25 cellular contexts compared by ENCODE assay signal in genomic region chr16:71524566-71525553, GRCh38. TPM values are rescaled to one million over a fixed set of nuclear protein-coding genes. Genes with fewer than 3 reads are reported as not detected.
DNase-seq lines count a peak whose midpoint lies in the region; ATAC-seq, FAIRE-seq and TF ChIP-seq lines count a peak whose summit lies in the region.
"Had no signal": no experiment of that assay in that cellular context is flagged by ENCODE, and none has a peak within 500 bp of the region (broad histone marks: within the 10 kb centered on the region; RNA-seq: fewer than 3 reads in every experiment).

No MANE protein-coding gene starts in this region.

- H3K27ac ChIP-seq in GM23248 (no peak overlapping the region), keratinocyte (ENCODE audit: control insufficient read depth, insufficient read depth, low read length) (no peak overlapping the region), aorta (ENCODE audit: low read depth in 1 of 2, low read length in 2 of 2) (no peak overlapping the region)
- H3K27ac ChIP-seq: upper lobe of right lung had no signal

- H3K4me2 ChIP-seq in GM23248 (ENCODE audit: unreplicated experiment) (no peak overlapping the region), keratinocyte (ENCODE audit: control insufficient read depth, extremely low read depth, insufficient read depth, low read depth, low read length) (peak overlapping the region; percentile 46)
- H3K4me2 ChIP-seq: SK-N-SH had no signal

- intact Hi-C loops in aorta (cut with DNase I) = no loop called here

- H3K4me1 ChIP-seq in GM23248 (ENCODE audit: insufficient read depth) = peaks cover 11% of the 10 kb centered on the region
- H3K4me1 ChIP-seq in keratinocyte (ENCODE audit: control insufficient read depth, extremely low read depth, insufficient read depth, low read length) = peaks cover 17% of the 10 kb centered on the region
- H3K4me1 ChIP-seq in aorta (ENCODE audit: control insufficient read depth in 1 of 2, insufficient read depth in 2 of 2, low read length in 2 of 2) = no peaks in the 10 kb centered on the region
- H3K4me1 ChIP-seq: upper lobe of right lung had no signal

- H3K36me3 ChIP-seq in GM23248 (ENCODE audit: low read depth) (no peaks in the 10 kb centered on the region), keratinocyte (ENCODE audit: control insufficient read depth in 2 of 2, extremely low read depth in 1 of 2, insufficient read depth in 2 of 2, low read length in 2 of 2) (no peaks in the 10 kb centered on the region), aorta (ENCODE audit: control insufficient read depth in 1 of 2, insufficient read depth in 2 of 2, low read length in 1 of 2) (no peaks in the 10 kb centered on the region)
- H3K36me3 ChIP-seq: upper lobe of right lung had no signal

- peak overlapping the region; percentile 74 for H3K4me3 Mint-ChIP-seq in WTC11
- no peak overlapping the region for H3K4me3 Mint-ChIP-seq in activated naive CD4-positive, alpha-beta T cell treated with anti-CD3 and anti-CD28 coated beads, Interleukin-2, amount 10 ng/mL, durations not matched to agents 7 days and 5 days
- H3K4me3 Mint-ChIP-seq: activated T-helper 17 cell treated with anti-CD3 and anti-CD28 coated beads, Interleukin-2, amount 50 U/mL, for 72 hours; immature natural killer cell; stimulated activated naive CD8-positive, alpha-beta T cell treated with anti-CD3 and anti-CD28 coated beads, Interleukin-15, amount 100 ng/mL, for 72 hours had no signal

- 54 to 55% methylated on average over 16 of the region's 16 CpGs for WGBS in GM23248 (ENCODE audit: low coverage in 1 of 2, low lambda C conversion rate in 2 of 2, missing lambda C conversion rate in 2 of 2), 2 experiments
- WGBS in aorta, 2 donors = 39 to 42% methylated on average over 16 of the region's 16 CpGs

- H3K27me3 ChIP-seq in GM23248 (replicated peaks; ENCODE audit: insufficient read depth) = no peaks in the 10 kb centered on the region
- no peaks in the 10 kb centered on the region for H3K27me3 ChIP-seq in keratinocyte (ENCODE audit: control insufficient read depth, extremely low read depth, insufficient read depth, low read length)
- no peaks in the 10 kb centered on the region for H3K27me3 ChIP-seq in aorta (ENCODE audit: control insufficient read depth in 1 of 2, insufficient read depth in 2 of 2, low read length in 1 of 2)
- H3K27me3 ChIP-seq: upper lobe of right lung had no signal

- no peaks in the 10 kb centered on the region for H4K20me1 ChIP-seq in GM23248 (ENCODE audit: insufficient read depth)
- H4K20me1 ChIP-seq in keratinocyte (ENCODE audit: control insufficient read depth, extremely low read depth, insufficient read depth, low read length) = no peaks in the 10 kb centered on the region

- no peaks in the 10 kb centered on the region for H3K9me1 ChIP-seq in keratinocyte (ENCODE audit: control insufficient read depth, extremely low read depth, insufficient read depth, low read length)

- DNase-seq in GM23248 (peak; percentile 6), WTC11 (ENCODE audit: low spot score) (no peak), keratinocyte (ENCODE audit: low read depth, low spot score) (no peak), aorta (no peak)
- DNase-seq in activated naive CD4-positive, alpha-beta T cell treated with anti-CD3 and anti-CD28 coated beads, Interleukin-2, amount 10 ng/mL, durations not matched to agents 7 days and 5 days = no peak
- DNase-seq: ACHN; DMS153; immature natural killer cell; NCI-H1417 treated with DMSO at 0.1 percent for 48 hours; NCI-H2171; NCI-H774; SK-N-SH; stimulated activated naive CD8-positive, alpha-beta T cell treated with anti-CD3 and anti-CD28 coated beads, Interleukin-15, amount 100 ng/mL, for 72 hours; T-helper 9 cell; upper lobe of right lung had no signal

- H3K4me1 Mint-ChIP-seq in WTC11 = peaks cover 45% of the 10 kb centered on the region
- H3K4me1 Mint-ChIP-seq in activated naive CD4-positive, alpha-beta T cell treated with anti-CD3 and anti-CD28 coated beads, Interleukin-2, amount 10 ng/mL, durations not matched to agents 7 days and 5 days = no peaks in the 10 kb centered on the region
- H3K4me1 Mint-ChIP-seq: activated T-helper 17 cell treated with anti-CD3 and anti-CD28 coated beads, Interleukin-2, amount 50 U/mL, for 72 hours; immature natural killer cell had no signal

- H3K27ac Mint-ChIP-seq in WTC11 = peak overlapping the region; percentile 99
- H3K27ac Mint-ChIP-seq in activated naive CD4-positive, alpha-beta T cell treated with anti-CD3 and anti-CD28 coated beads, Interleukin-2, amount 10 ng/mL, durations not matched to agents 7 days and 5 days = no peak overlapping the region
- H3K27ac Mint-ChIP-seq: activated T-helper 17 cell treated with anti-CD3 and anti-CD28 coated beads, Interleukin-2, amount 50 U/mL, for 72 hours; immature natural killer cell; stimulated activated naive CD8-positive, alpha-beta T cell treated with anti-CD3 and anti-CD28 coated beads, Interleukin-15, amount 100 ng/mL, for 72 hours had no signal

- CTCF ChIA-PET in WTC11 (lab: Charles Lee) = interaction anchor here (1.0 to 5.5 kb wide), 6 partner anchors 13 to 112 kb away, joined by 3 to 45 read pairs (median 8); no protein-coding TSS in a partner anchor
- CTCF ChIA-PET in activated naive CD4-positive, alpha-beta T cell treated with anti-CD3 and anti-CD28 coated beads, Interleukin-2, amount 10 ng/mL, durations not matched to agents 7 days and 5 days (lab: Charles Lee) = no interaction called here

- H3K27me3 Mint-ChIP-seq in WTC11 (ENCODE audit: low read depth) = no peaks in the 10 kb centered on the region; the same call in 1 of the 2 replicates
- peaks cover 23% of the 10 kb centered on the region for H3K27me3 Mint-ChIP-seq in activated naive CD4-positive, alpha-beta T cell treated with anti-CD3 and anti-CD28 coated beads, Interleukin-2, amount 10 ng/mL, durations not matched to agents 7 days and 5 days

- no peak for ATAC-seq in WTC11
- no peak for ATAC-seq in aorta (ENCODE audit: low FRiP score)
- ATAC-seq in GM18519 (IDR thresholded peaks at IDR 0.05; ENCODE audit: low FRiP score, unreplicated experiment) = no peak
- ATAC-seq: activated T-helper 17 cell treated with anti-CD3 and anti-CD28 coated beads, Interleukin-2, amount 50 U/mL, for 72 hours; Panc1; stimulated activated naive CD8-positive, alpha-beta T cell treated with anti-CD3 and anti-CD28 coated beads, Interleukin-15, amount 100 ng/mL, for 72 hours; upper lobe of right lung had no signal

- no peaks in the 10 kb centered on the region for H3F3A ChIP-seq in GM23248 (ENCODE audit: insufficient read depth)

- peak; percentile 43 for FAIRE-seq in keratinocyte (lab: Jason Lieb, UNC)
- FAIRE-seq: GM12892 had no signal

- TF ChIP-seq CTCF in WTC11 (IDR thresholded peaks at IDR 0.05) (no peak), keratinocyte (optimal IDR thresholded peaks at IDR 0.05 in 1 of 3, IDR thresholded peaks at IDR 0.05 in 1 of 3, conservative IDR thresholded peaks at IDR 0.05 in 1 of 3; ENCODE audit: extremely low read depth in 1 of 3, insufficient read depth in 2 of 3, low read length in 3 of 3) (no peak)

- dilution Hi-C loops in keratinocyte (cut with MboI; ENCODE audit: extremely low pct_ligation_motif_present, low sequenced_read_pairs) = no loop called here

- H3K4me3 ChIP-seq in GM23248 (no peak overlapping the region), keratinocyte (ENCODE audit: control insufficient read depth in 2 of 3, extremely low read depth in 1 of 3, insufficient read depth in 2 of 3, low read depth in 1 of 3, low read length in 3 of 3) (peak overlapping the region in 1 of 3 experiments; percentile 13), aorta (ENCODE audit: low read length in 2 of 2) (no peak overlapping the region)
- H3K4me3 ChIP-seq: upper lobe of right lung had no signal

- in situ Hi-C loops in GM23248 (cut with MboI) = no loop called here

- no peaks in the 10 kb centered on the region for H3K9me2 ChIP-seq in GM23248 (ENCODE audit: insufficient read depth)
- H3K9me2 ChIP-seq: SK-N-SH had no signal

- H3K9me3 ChIP-seq in GM23248 (ENCODE audit: low read depth) (no peaks in the 10 kb centered on the region), keratinocyte (ENCODE audit: control insufficient read depth, low read depth, low read length) (no peaks in the 10 kb centered on the region), aorta (ENCODE audit: control insufficient read depth, low read length) (no peaks in the 10 kb centered on the region)
- H3K9me3 ChIP-seq: SK-N-SH, upper lobe of right lung had no signal

- H3K9me3 Mint-ChIP-seq in WTC11 = no peaks in the 10 kb centered on the region
- no peaks in the 10 kb centered on the region for H3K9me3 Mint-ChIP-seq in activated naive CD4-positive, alpha-beta T cell treated with anti-CD3 and anti-CD28 coated beads, Interleukin-2, amount 10 ng/mL, durations not matched to agents 7 days and 5 days
- H3K9me3 Mint-ChIP-seq: activated T-helper 17 cell treated with anti-CD3 and anti-CD28 coated beads, Interleukin-2, amount 50 U/mL, for 72 hours; immature natural killer cell; stimulated activated naive CD8-positive, alpha-beta T cell treated with anti-CD3 and anti-CD28 coated beads, Interleukin-15, amount 100 ng/mL, for 72 hours had no signal

- H3K9ac ChIP-seq in GM23248 (no peak overlapping the region), keratinocyte (ENCODE audit: control insufficient read depth, extremely low read depth, insufficient read depth, low read length) (no peak overlapping the region)
- H3K9ac ChIP-seq: SK-N-SH had no signal

- H3K36me3 Mint-ChIP-seq in WTC11 = no peaks in the 10 kb centered on the region
- H3K36me3 Mint-ChIP-seq in activated naive CD4-positive, alpha-beta T cell treated with anti-CD3 and anti-CD28 coated beads, Interleukin-2, amount 10 ng/mL, durations not matched to agents 7 days and 5 days = no peaks in the 10 kb centered on the region
- H3K36me3 Mint-ChIP-seq: immature natural killer cell had no signal

- POLR2A ChIA-PET in WTC11 (lab: Charles Lee) = interaction anchor here (1.0 kb wide), 1 partner anchor 25 kb away, joined by 3 read pairs; no protein-coding TSS in a partner anchor

- H2AFZ ChIP-seq in GM23248 = no peak overlapping the region
- peak overlapping the region; percentile 50 for H2AFZ ChIP-seq in keratinocyte (ENCODE audit: control insufficient read depth, low read length)

- no peaks in the 10 kb centered on the region for H3K79me2 ChIP-seq in GM23248 (ENCODE audit: insufficient read depth)
- H3K79me2 ChIP-seq in keratinocyte (ENCODE audit: control insufficient read depth, insufficient read depth, low read length) = no peaks in the 10 kb centered on the region

RNA-seq across cellular contexts. Expression of gene CHST4, which starts 1.4 kb away (rescaled TPM):
- not detected in 2 replicates for total RNA-seq in GM23248 (2014; rRNA removed; shearing (Covaris generic))
- polyA plus RNA-seq in GM23248 (2016; fragmentation: Nextera tagmentation; extraction: Ambion mirVana) (not detected in 2 replicates), keratinocyte (0.14 TPM in 3 replicates), aorta (under 1 TPM in 1 of 2 donors, not detected in 1; 0.88 TPM)
- total RNA-seq in WTC11 (2021) (9.9 to 12.8 TPM (median 12.0 TPM) in 3 replicates), aorta (not detected)
- not detected for polyA plus RNA-seq in keratinocyte (2011; ENCODE audit: low read depth)
- 0.08 and 0.17 TPM in 2 replicates for polyA plus RNA-seq in keratinocyte (2011; cell fraction: cytosol; rRNA removed)
- 0.09 and 0.17 TPM in 2 replicates for polyA plus RNA-seq in keratinocyte (2011; cell fraction: nucleus; rRNA removed)
- 0.09 TPM in 1 of 2 replicates, not detected in the other for polyA plus RNA-seq in keratinocyte (2012; ENCODE audit: low replicate concordance)
- 0.10 to 0.43 TPM in 2 of 3 replicates, not detected in the other for polyA minus RNA-seq in keratinocyte
- not detected for polyA minus RNA-seq in keratinocyte (2011; cell fraction: cytosol; rRNA and poly(A)+ RNA removed)
- polyA minus RNA-seq in keratinocyte (2011; cell fraction: nucleus; rRNA and poly(A)+ RNA removed) = 0.32 TPM in 1 of 2 replicates, not detected in the other
- total RNA-seq: activated CD8-positive, alpha-beta memory T cell treated with anti-CD3 and anti-CD28 coated beads for 36 hours; activated T-helper 17 cell treated with anti-CD3 and anti-CD28 coated beads, Interleukin-2, amount 50 U/mL, for 72 hours; cardiac septum; dermis microvascular lymphatic vessel endothelial cell; lower leg skin; skeletal muscle tissue had no signal
- polyA plus RNA-seq: immature natural killer cell had no signal

RNA-seq across cellular contexts. Expression of gene ZNF19, which starts 35.7 kb away (rescaled TPM):
- 1.3 and 1.4 TPM in 2 replicates for total RNA-seq in GM23248 (2014; rRNA removed; shearing (Covaris generic))
- polyA plus RNA-seq in GM23248 (2016; fragmentation: Nextera tagmentation; extraction: Ambion mirVana) = 0.85 and 1.7 TPM in 2 replicates
- 3.3 to 4.3 TPM (median 3.5 TPM) in 3 replicates for total RNA-seq in WTC11 (2021)
- polyA plus RNA-seq in keratinocyte = 1.2 to 1.7 TPM (median 1.2 TPM) in 3 replicates
- polyA plus RNA-seq in keratinocyte (2011; ENCODE audit: low read depth) = 0.26 TPM
- 0.68 and 1.1 TPM in 2 replicates for polyA plus RNA-seq in keratinocyte (2011; cell fraction: cytosol; rRNA removed)
- polyA plus RNA-seq in keratinocyte (2011; cell fraction: nucleus; rRNA removed) = 4.4 and 5.2 TPM in 2 replicates
- 1.2 and 1.3 TPM in 2 replicates for polyA plus RNA-seq in keratinocyte (2012; ENCODE audit: low replicate concordance)
- 0.59 to 3.2 TPM (median 3.1 TPM) in 3 replicates for polyA minus RNA-seq in keratinocyte
- not detected for polyA minus RNA-seq in keratinocyte (2011; cell fraction: cytosol; rRNA and poly(A)+ RNA removed)
- polyA minus RNA-seq in keratinocyte (2011; cell fraction: nucleus; rRNA and poly(A)+ RNA removed) = 1.7 and 3.6 TPM in 2 replicates
- 1 to 10 TPM; 3.3 to 9.2 TPM for total RNA-seq in aorta
- polyA plus RNA-seq in aorta = 1 to 10 TPM; 2.7 to 2.9 TPM

RNA-seq across cellular contexts. Expression of gene TAT, which starts 52.0 kb away (rescaled TPM):
- not detected in 2 replicates for total RNA-seq in GM23248 (2014; rRNA removed; shearing (Covaris generic))
- polyA plus RNA-seq in GM23248 (2016; fragmentation: Nextera tagmentation; extraction: Ambion mirVana) (not detected in 2 replicates), keratinocyte (0.14 TPM in 1 of 3 replicates, not detected in the others), aorta (not detected)
- total RNA-seq in WTC11 (2021) (0.66 to 0.89 TPM (median 0.68 TPM) in 3 replicates), aorta (not detected)
- not detected for polyA plus RNA-seq in keratinocyte (2011; ENCODE audit: low read depth)
- polyA plus RNA-seq in keratinocyte (2011; cell fraction: cytosol; rRNA removed) = not detected in 2 replicates
- 0.25 TPM in 1 of 2 replicates, not detected in the other for polyA plus RNA-seq in keratinocyte (2011; cell fraction: nucleus; rRNA removed)
- polyA plus RNA-seq in keratinocyte (2012; ENCODE audit: low replicate concordance) = not detected in 2 replicates
- polyA minus RNA-seq in keratinocyte = 0.13 TPM in 1 of 3 replicates, not detected in the others
- polyA minus RNA-seq in keratinocyte (2011; cell fraction: cytosol; rRNA and poly(A)+ RNA removed) = not detected
- not detected in 2 replicates for polyA minus RNA-seq in keratinocyte (2011; cell fraction: nucleus; rRNA and poly(A)+ RNA removed)
- total RNA-seq: activated CD8-positive, alpha-beta memory T cell treated with anti-CD3 and anti-CD28 coated beads for 36 hours; activated T-helper 17 cell treated with anti-CD3 and anti-CD28 coated beads, Interleukin-2, amount 50 U/mL, for 72 hours; cardiac septum; dermis microvascular lymphatic vessel endothelial cell; lower leg skin; skeletal muscle tissue; upper lobe of right lung had no signal
- polyA plus RNA-seq: esophagus, SK-N-SH had no signal

Comparison
In these comparisons a context has a peak if more than half of its experiments do, and no peak if none do; other contexts are left out.
1. RNA of gene CHST4, which starts 1.4 kb away (total RNA-seq): 9.9 to 12.8 TPM in WTC11; not detected in GM23248 and not detected in aorta; every median in the first group is over 10 times any median in the second.